ENCODE assay signal across 20 cellular contexts in the genomic region with DNA sequence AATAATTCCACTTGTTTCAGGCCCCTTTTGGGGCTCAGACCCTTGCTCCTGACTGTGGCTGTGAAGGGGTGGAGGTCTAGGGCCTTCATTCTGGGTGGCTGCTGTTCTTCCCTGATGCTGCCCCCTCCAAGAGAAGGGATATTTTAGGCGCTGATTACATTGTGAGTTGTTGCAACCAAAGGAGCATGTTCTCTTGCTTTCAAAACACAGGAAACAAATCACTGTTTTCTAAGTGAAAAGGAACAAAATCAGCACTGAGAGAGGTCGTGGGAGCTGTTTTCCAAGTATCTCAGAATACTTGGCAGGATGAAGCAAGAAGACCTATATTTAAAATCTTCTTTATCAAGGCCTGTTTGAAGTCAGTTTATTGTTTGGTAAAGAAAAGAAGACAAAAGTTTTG. TPM values are rescaled to one million over a fixed set of nuclear protein-coding genes. Genes with fewer than 3 reads are reported as not detected.
DNase-seq lines count a peak whose midpoint lies in the region; ATAC-seq and TF ChIP-seq lines count a peak whose summit lies in the region.
"Had no signal": no experiment of that assay in that cellular context is flagged by ENCODE, and none has a peak within 500 bp of the region (broad histone marks: within the 10 kb centered on the region; RNA-seq: fewer than 3 reads in every experiment).

No MANE protein-coding gene starts in this region.

- H3K18ac ChIP-seq in mesenchymal stem cell (ENCODE audit: low read depth in 1 of 2, low read length in 2 of 2) = peak overlapping the region in 1 of 2 experiments; percentile 76

- H2BK120ac ChIP-seq in mesenchymal stem cell (ENCODE audit: low read depth, low read length) = no peak overlapping the region

- 40% methylated on average over 1 of the region's 2 CpGs for WGBS in mesenchymal stem cell
- WGBS in testis, 2 donors = 19 to 31% methylated on average over 2 of the region's 2 CpGs

- H3K9me3 ChIP-seq in mesenchymal stem cell (ENCODE audit: control insufficient read depth, low read length) = no peaks in the 10 kb centered on the region
- no peaks in the 10 kb centered on the region for H3K9me3 ChIP-seq in testis

- H2BK12ac ChIP-seq in mesenchymal stem cell (ENCODE audit: low read length in 2 of 2) = no peak overlapping the region

- no peak for ATAC-seq in GM18868 (IDR thresholded peaks at IDR 0.05; ENCODE audit: unreplicated experiment)
- ATAC-seq: esophagus mucosa had no signal

- no peak overlapping the region for H3K4me3 ChIP-seq in mesenchymal stem cell (ENCODE audit: insufficient read depth in 1 of 2, low read depth in 1 of 2, low read length in 2 of 2)
- no peak overlapping the region for H3K4me3 ChIP-seq in testis

- H3K23ac ChIP-seq in mesenchymal stem cell (ENCODE audit: low read length in 2 of 2) = no peak overlapping the region

- H3K27ac Mint-ChIP-seq in activated naive CD4-positive, alpha-beta T cell treated with anti-CD3 and anti-CD28 coated beads, Interleukin-2, amount 10 ng/mL, durations not matched to agents 7 days and 5 days = peak overlapping the region; percentile 20
- H3K27ac Mint-ChIP-seq in activated naive CD4-positive, alpha-beta T cell treated with anti-CD3 and anti-CD28 coated beads for 36 hours = no peak overlapping the region
- peak overlapping the region; percentile 90 for H3K27ac Mint-ChIP-seq in endothelial cell (ENCODE audit: unreplicated experiment)
- H3K27ac Mint-ChIP-seq: B cell had no signal

- no peak overlapping the region for H2BK5ac ChIP-seq in mesenchymal stem cell (ENCODE audit: low read depth, low read length, poor library complexity, severe bottlenecking)

- intact Hi-C loops in activated naive CD4-positive, alpha-beta T cell treated with anti-CD3 and anti-CD28 coated beads for 36 hours (cut with micrococcal nuclease) = no loop called here
- intact Hi-C loops in testis (cut with DNase I; ENCODE audit: low total_unique reads) = no loop called here

- CTCF ChIA-PET in activated naive CD4-positive, alpha-beta T cell treated with anti-CD3 and anti-CD28 coated beads, Interleukin-2, amount 10 ng/mL, durations not matched to agents 7 days and 5 days (lab: Charles Lee) = no interaction called here
- CTCF ChIA-PET in activated naive CD4-positive, alpha-beta T cell treated with anti-CD3 and anti-CD28 coated beads for 36 hours (lab: Charles Lee) = interaction anchor here (0.6 kb wide), 1 partner anchor 17 kb away, joined by 3 read pairs; no protein-coding TSS in a partner anchor

- H3K4ac ChIP-seq in mesenchymal stem cell (ENCODE audit: low read depth in 1 of 2, low read length in 2 of 2) = no peak overlapping the region

- H3K9me3 Mint-ChIP-seq in activated naive CD4-positive, alpha-beta T cell treated with anti-CD3 and anti-CD28 coated beads, Interleukin-2, amount 10 ng/mL, durations not matched to agents 7 days and 5 days = no peaks in the 10 kb centered on the region
- H3K9me3 Mint-ChIP-seq in activated naive CD4-positive, alpha-beta T cell treated with anti-CD3 and anti-CD28 coated beads for 36 hours = no peaks in the 10 kb centered on the region
- H3K9me3 Mint-ChIP-seq in endothelial cell (ENCODE audit: unreplicated experiment) = no peaks in the 10 kb centered on the region

- H3K27me3 Mint-ChIP-seq in activated naive CD4-positive, alpha-beta T cell treated with anti-CD3 and anti-CD28 coated beads, Interleukin-2, amount 10 ng/mL, durations not matched to agents 7 days and 5 days = no peaks in the 10 kb centered on the region
- no peaks in the 10 kb centered on the region for H3K27me3 Mint-ChIP-seq in activated naive CD4-positive, alpha-beta T cell treated with anti-CD3 and anti-CD28 coated beads for 36 hours (ENCODE audit: low read depth)
- H3K27me3 Mint-ChIP-seq in endothelial cell (ENCODE audit: unreplicated experiment) = peaks cover 5% of the 10 kb centered on the region
- H3K27me3 Mint-ChIP-seq: B cell had no signal

- no peaks in the 10 kb centered on the region for H3K79me1 ChIP-seq in mesenchymal stem cell (replicated peaks; ENCODE audit: low read length, poor library complexity, severe bottlenecking)

- H3K27me3 ChIP-seq in mesenchymal stem cell (ENCODE audit: control insufficient read depth in 1 of 2, insufficient read depth in 1 of 2, low read length in 2 of 2) = no peaks in the 10 kb centered on the region
- H3K27me3 ChIP-seq in testis = no peaks in the 10 kb centered on the region

- TF ChIP-seq POLR2A in testis (IDR thresholded peaks at IDR 0.05) = no peak

- TF ChIP-seq CTCF in endothelial cell (IDR thresholded peaks at IDR 0.05; ENCODE audit: unreplicated experiment) = no peak
- TF ChIP-seq CTCF in testis (IDR thresholded peaks at IDR 0.05) = no peak

- no peaks in the 10 kb centered on the region for H3K36me3 Mint-ChIP-seq in activated naive CD4-positive, alpha-beta T cell treated with anti-CD3 and anti-CD28 coated beads, Interleukin-2, amount 10 ng/mL, durations not matched to agents 7 days and 5 days
- peaks cover 2% of the 10 kb centered on the region for H3K36me3 Mint-ChIP-seq in activated naive CD4-positive, alpha-beta T cell treated with anti-CD3 and anti-CD28 coated beads for 36 hours (ENCODE audit: low read depth)
- no peaks in the 10 kb centered on the region for H3K36me3 Mint-ChIP-seq in endothelial cell (ENCODE audit: low read depth, unreplicated experiment)

- H3K4me1 ChIP-seq in mesenchymal stem cell (ENCODE audit: control insufficient read depth, insufficient read depth, low read depth, low read length) (peaks cover 2% of the 10 kb centered on the region), testis (peaks cover 18% of the 10 kb centered on the region)

- H2BK15ac ChIP-seq in mesenchymal stem cell (ENCODE audit: low read depth, poor library complexity, severe bottlenecking) = no peak overlapping the region

- H3K36me3 ChIP-seq in mesenchymal stem cell (ENCODE audit: control insufficient read depth in 1 of 2, insufficient read depth in 2 of 2, low read depth in 1 of 2, low read length in 2 of 2) = no peaks in the 10 kb centered on the region
- no peaks in the 10 kb centered on the region for H3K36me3 ChIP-seq in testis (ENCODE audit: low read depth, missing control alignments)

- H3K14ac ChIP-seq in mesenchymal stem cell (ENCODE audit: low read length in 2 of 2) = no peak overlapping the region

- H3K9ac ChIP-seq in mesenchymal stem cell (ENCODE audit: low read length) = no peak overlapping the region
- H3K9ac ChIP-seq: KMS-11 had no signal

- no peak overlapping the region for H3K4me3 Mint-ChIP-seq in activated naive CD4-positive, alpha-beta T cell treated with anti-CD3 and anti-CD28 coated beads, Interleukin-2, amount 10 ng/mL, durations not matched to agents 7 days and 5 days
- H3K4me3 Mint-ChIP-seq in activated naive CD4-positive, alpha-beta T cell treated with anti-CD3 and anti-CD28 coated beads for 36 hours = no peak overlapping the region
- H3K4me3 Mint-ChIP-seq in endothelial cell (ENCODE audit: unreplicated experiment) = no peak overlapping the region
- H3K4me3 Mint-ChIP-seq: B cell had no signal

- no peak for DNase-seq in activated naive CD4-positive, alpha-beta T cell treated with anti-CD3 and anti-CD28 coated beads, Interleukin-2, amount 10 ng/mL, durations not matched to agents 7 days and 5 days
- DNase-seq in activated naive CD4-positive, alpha-beta T cell treated with anti-CD3 and anti-CD28 coated beads for 36 hours = no peak
- DNase-seq in endothelial cell (ENCODE audit: low spot score) (no peak), mesenchymal stem cell (peak; percentile 50), testis (no peak)
- DNase-seq in stimulated activated CD4-positive, alpha-beta T cell treated with anti-CD3 and anti-CD28 coated beads, Interleukin-4, amount 100 ng/mL, for 24 hours = no peak
- DNase-seq in activated CD4-positive, CD25-positive, alpha-beta regulatory T cell (lab: John Stamatoyannopoulos, UW) = no peak
- DNase-seq: activated CD4-positive, alpha-beta T cell treated with anti-CD3 and anti-CD28 coated beads, Interleukin-2, amount 50 U/mL, for 48 hours; activated naive CD4-positive, alpha-beta T cell; activated T-cell treated with anti-CD3 and anti-CD28 coated beads for 4 hours; NCI-H1048; NCI-H2081; NCI-H510A treated with DMSO at 0.1 percent for 48 hours; stimulated activated CD4-positive, alpha-beta T cell treated with anti-CD3 and anti-CD28 coated beads, Interleukin-2, amount 100 ng/mL, for 48 hours; T-helper 1 cell had no signal

- H3K4me1 Mint-ChIP-seq in activated naive CD4-positive, alpha-beta T cell treated with anti-CD3 and anti-CD28 coated beads, Interleukin-2, amount 10 ng/mL, durations not matched to agents 7 days and 5 days = peaks cover 8% of the 10 kb centered on the region
- no peaks in the 10 kb centered on the region for H3K4me1 Mint-ChIP-seq in activated naive CD4-positive, alpha-beta T cell treated with anti-CD3 and anti-CD28 coated beads for 36 hours (ENCODE audit: low read depth)
- H3K4me1 Mint-ChIP-seq in endothelial cell (ENCODE audit: unreplicated experiment) = peaks cover 42% of the 10 kb centered on the region

- H4K8ac ChIP-seq in mesenchymal stem cell (ENCODE audit: low read length) = no peak overlapping the region

- peak overlapping the region; percentile 53 for H2AK5ac ChIP-seq in mesenchymal stem cell (ENCODE audit: low read length, severe bottlenecking)

- H4K91ac ChIP-seq in mesenchymal stem cell (ENCODE audit: low read length) = no peak overlapping the region

- no peak overlapping the region for H3K4me2 ChIP-seq in mesenchymal stem cell (ENCODE audit: low read length, poor library complexity, severe bottlenecking)
- H3K4me2 ChIP-seq: KMS-11 had no signal

- no peak overlapping the region for H2AFZ ChIP-seq in mesenchymal stem cell (ENCODE audit: low read depth, low read length)

- H3K27ac ChIP-seq in mesenchymal stem cell (ENCODE audit: low read length, poor library complexity, severe bottlenecking) = no peak overlapping the region
- H3K27ac ChIP-seq in testis = peak overlapping the region; percentile 25 to 64
- H3K27ac ChIP-seq: 22Rv1, KMS-11 had no signal

RNA-seq across cellular contexts. Expression of gene SEC14L1, which starts 25.3 kb away (rescaled TPM):
- 10 to 100 TPM; 39.6 to 42.5 TPM for total RNA-seq in activated naive CD4-positive, alpha-beta T cell treated with anti-CD3 and anti-CD28 coated beads for 36 hours
- total RNA-seq in endothelial cell (ENCODE audit: unreplicated experiment) (315 TPM), testis (100 to 1,000 TPM; 240 to 262 TPM)
- 101 TPM for polyA plus RNA-seq in mesenchymal stem cell (2013, experiment 1 of 2)
- 107 TPM for polyA plus RNA-seq in mesenchymal stem cell (2013, experiment 2 of 2)
- 143 TPM for polyA plus RNA-seq in testis (ENCODE audit: insufficient read depth, low read depth, low replicate concordance)
